Comparison of ENCODE assay signal across 8 cellular contexts in genomic region chr9:4228606-4229005, GRCh38.
DNase-seq lines count a peak whose midpoint lies in the region; ATAC-seq and TF ChIP-seq lines count a peak whose summit lies in the region.

No MANE protein-coding gene starts in this region.

- intact Hi-C loops in PC-9 (cut with micrococcal nuclease; ENCODE audit: unreplicated experiment) = loop anchor here (1.0 to 5.0 kb wide), 4 partner anchors 64 to 151 kb away; no protein-coding TSS in a partner anchor
- intact Hi-C loops in posterior cingulate gyrus (cut with DNase I) = loop anchor here (2.0 kb wide), 1 partner anchor 496 kb away; no protein-coding TSS in a partner anchor

- H3K27me3 ChIP-seq in PC-9 (ENCODE audit: insufficient read depth, low read depth) (no peaks in the 10 kb centered on the region), foreskin keratinocyte (no peaks in the 10 kb centered on the region), suprapubic skin (no peaks in the 10 kb centered on the region)

- TF ChIP-seq CTCF in PC-9 (conservative IDR thresholded peaks at IDR 0.05) (peak; percentile 55), foreskin keratinocyte (conservative IDR thresholded peaks at IDR 0.05) (peak; percentile 77), suprapubic skin (IDR thresholded peaks at IDR 0.05) (peak; percentile 2 to 50)

- H4K20me1 ChIP-seq in PC-9 (ENCODE audit: insufficient read depth) = no peaks in the 10 kb centered on the region

- H3F3A ChIP-seq in PC-9 (ENCODE audit: insufficient read depth, low read depth) = no peaks in the 10 kb centered on the region

- no peak for TF ChIP-seq EP300 in suprapubic skin (IDR thresholded peaks at IDR 0.05)

- ATAC-seq in foreskin keratinocyte = peak; percentile 66

- no peaks in the 10 kb centered on the region for H3K9me3 ChIP-seq in PC-9 (ENCODE audit: insufficient read depth, low read depth)
- no peaks in the 10 kb centered on the region for H3K9me3 ChIP-seq in suprapubic skin

- H2AFZ ChIP-seq in PC-9 = no peak overlapping the region

- no peaks in the 10 kb centered on the region for H3K9me2 ChIP-seq in PC-9 (ENCODE audit: insufficient read depth)

- H3K27ac ChIP-seq in PC-9 (no peak overlapping the region), foreskin keratinocyte (no peak overlapping the region), suprapubic skin (no peak overlapping the region)

- WGBS in suprapubic skin = 76% methylated on average over 1 of the region's 1 CpG

- POLR2A ChIA-PET in PC-9 (lab: Charles Lee; ENCODE audit: unreplicated experiment) = no interaction called here

- H3K36me3 ChIP-seq in PC-9 (ENCODE audit: low read depth) = no peaks in the 10 kb centered on the region
- H3K36me3 ChIP-seq in suprapubic skin = no peaks in the 10 kb centered on the region

- H3K79me2 ChIP-seq in PC-9 (ENCODE audit: low read depth) = no peaks in the 10 kb centered on the region

- no peak overlapping the region for H3K4me2 ChIP-seq in PC-9

- DNase-seq in SIG-M5 treated with dmso at 0.1 percent for 504 hours (lab: John Stamatoyannopoulos, UW; ENCODE audit: unreplicated experiment) (peak; percentile 24), SIG-M5 (lab: John Stamatoyannopoulos, UW) (no peak), PC-9 (no peak), foreskin keratinocyte (peak in 1 of 2 donors; percentile 32), suprapubic skin (ENCODE audit: low spot score in 2 of 2) (no peak), NOMO-1 treated with dmso at 0.1 percent for 144 hours (lab: John Stamatoyannopoulos, UW; ENCODE audit: unreplicated experiment) (no peak), posterior cingulate gyrus (no peak), NCI-H1436 treated with DMSO at 0.1 percent for 48 hours (lab: John Stamatoyannopoulos, UW) (no peak)

- no peak for TF ChIP-seq POLR2A in suprapubic skin (IDR thresholded peaks at IDR 0.05)

- H3K4me3 ChIP-seq in PC-9 = no peak overlapping the region
- H3K4me3 ChIP-seq in suprapubic skin = no peak overlapping the region

- CTCF ChIA-PET in PC-9 (lab: Charles Lee) = no interaction called here

- BruUV-seq in PC-9 (replicated peaks; lab: Mats Ljungman, UMichigan) = no TSS peak

- H3K4me1 ChIP-seq in PC-9 (replicated peaks; ENCODE audit: insufficient read depth) (peaks cover 13% of the 10 kb centered on the region; the same call in 1 of the 2 replicates), foreskin keratinocyte (peaks cover 10% of the 10 kb centered on the region), suprapubic skin (no peaks in the 10 kb centered on the region)

Comparison
In these comparisons a context has a peak if more than half of its experiments do, and no peak if none do; other contexts are left out.
1. CTCF ChIP-seq: peak in every context shown above with its lines; median percentile 77 in foreskin keratinocyte; 55 in PC-9; 26 in suprapubic skin.